In the genomic region with DNA sequence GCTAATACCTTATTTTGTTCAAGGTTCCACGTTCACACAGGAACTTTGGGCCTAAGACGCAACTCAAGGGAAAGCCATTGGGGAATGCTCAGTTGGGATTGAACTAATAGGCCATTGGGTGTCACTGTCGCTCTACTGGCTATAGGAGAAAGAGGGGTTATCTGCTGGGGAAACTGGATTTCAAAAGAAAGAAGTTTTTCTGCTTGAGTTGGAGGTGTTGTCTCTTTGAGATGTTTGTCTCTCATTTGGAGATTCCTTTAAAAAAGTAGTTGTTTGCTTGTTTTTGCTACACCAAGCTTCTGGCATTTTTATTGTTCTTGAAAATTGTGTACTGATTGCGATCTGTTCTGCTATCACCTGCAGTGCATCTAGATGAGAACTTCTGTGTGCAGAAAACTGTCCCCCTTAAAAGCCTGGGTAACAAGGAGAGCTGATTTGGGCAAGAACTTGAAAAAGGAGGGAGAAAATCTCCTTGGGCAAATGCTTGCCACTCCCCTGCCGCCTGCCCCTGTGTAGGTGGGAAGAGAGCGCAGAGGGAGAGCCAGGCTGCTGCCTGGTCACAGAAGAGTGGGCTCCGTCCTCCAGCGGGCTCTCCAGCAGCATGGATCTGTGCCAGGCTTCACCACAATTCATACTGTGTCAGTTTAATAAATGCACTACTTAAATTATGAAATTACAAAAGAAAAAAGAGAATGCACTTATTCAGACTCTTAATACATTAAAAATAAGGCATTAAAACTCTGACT, we compare ENCODE assay signal across 1 cellular context.
TF ChIP-seq lines count a peak whose summit lies in the region.

No MANE protein-coding gene starts in this region.

TF ChIP-seq in GM23338, 12 proteins besides CTCF, POLR2A, EP300 and RAD21 (continued from another document):
- TF ChIP-seq, protein P1, sequence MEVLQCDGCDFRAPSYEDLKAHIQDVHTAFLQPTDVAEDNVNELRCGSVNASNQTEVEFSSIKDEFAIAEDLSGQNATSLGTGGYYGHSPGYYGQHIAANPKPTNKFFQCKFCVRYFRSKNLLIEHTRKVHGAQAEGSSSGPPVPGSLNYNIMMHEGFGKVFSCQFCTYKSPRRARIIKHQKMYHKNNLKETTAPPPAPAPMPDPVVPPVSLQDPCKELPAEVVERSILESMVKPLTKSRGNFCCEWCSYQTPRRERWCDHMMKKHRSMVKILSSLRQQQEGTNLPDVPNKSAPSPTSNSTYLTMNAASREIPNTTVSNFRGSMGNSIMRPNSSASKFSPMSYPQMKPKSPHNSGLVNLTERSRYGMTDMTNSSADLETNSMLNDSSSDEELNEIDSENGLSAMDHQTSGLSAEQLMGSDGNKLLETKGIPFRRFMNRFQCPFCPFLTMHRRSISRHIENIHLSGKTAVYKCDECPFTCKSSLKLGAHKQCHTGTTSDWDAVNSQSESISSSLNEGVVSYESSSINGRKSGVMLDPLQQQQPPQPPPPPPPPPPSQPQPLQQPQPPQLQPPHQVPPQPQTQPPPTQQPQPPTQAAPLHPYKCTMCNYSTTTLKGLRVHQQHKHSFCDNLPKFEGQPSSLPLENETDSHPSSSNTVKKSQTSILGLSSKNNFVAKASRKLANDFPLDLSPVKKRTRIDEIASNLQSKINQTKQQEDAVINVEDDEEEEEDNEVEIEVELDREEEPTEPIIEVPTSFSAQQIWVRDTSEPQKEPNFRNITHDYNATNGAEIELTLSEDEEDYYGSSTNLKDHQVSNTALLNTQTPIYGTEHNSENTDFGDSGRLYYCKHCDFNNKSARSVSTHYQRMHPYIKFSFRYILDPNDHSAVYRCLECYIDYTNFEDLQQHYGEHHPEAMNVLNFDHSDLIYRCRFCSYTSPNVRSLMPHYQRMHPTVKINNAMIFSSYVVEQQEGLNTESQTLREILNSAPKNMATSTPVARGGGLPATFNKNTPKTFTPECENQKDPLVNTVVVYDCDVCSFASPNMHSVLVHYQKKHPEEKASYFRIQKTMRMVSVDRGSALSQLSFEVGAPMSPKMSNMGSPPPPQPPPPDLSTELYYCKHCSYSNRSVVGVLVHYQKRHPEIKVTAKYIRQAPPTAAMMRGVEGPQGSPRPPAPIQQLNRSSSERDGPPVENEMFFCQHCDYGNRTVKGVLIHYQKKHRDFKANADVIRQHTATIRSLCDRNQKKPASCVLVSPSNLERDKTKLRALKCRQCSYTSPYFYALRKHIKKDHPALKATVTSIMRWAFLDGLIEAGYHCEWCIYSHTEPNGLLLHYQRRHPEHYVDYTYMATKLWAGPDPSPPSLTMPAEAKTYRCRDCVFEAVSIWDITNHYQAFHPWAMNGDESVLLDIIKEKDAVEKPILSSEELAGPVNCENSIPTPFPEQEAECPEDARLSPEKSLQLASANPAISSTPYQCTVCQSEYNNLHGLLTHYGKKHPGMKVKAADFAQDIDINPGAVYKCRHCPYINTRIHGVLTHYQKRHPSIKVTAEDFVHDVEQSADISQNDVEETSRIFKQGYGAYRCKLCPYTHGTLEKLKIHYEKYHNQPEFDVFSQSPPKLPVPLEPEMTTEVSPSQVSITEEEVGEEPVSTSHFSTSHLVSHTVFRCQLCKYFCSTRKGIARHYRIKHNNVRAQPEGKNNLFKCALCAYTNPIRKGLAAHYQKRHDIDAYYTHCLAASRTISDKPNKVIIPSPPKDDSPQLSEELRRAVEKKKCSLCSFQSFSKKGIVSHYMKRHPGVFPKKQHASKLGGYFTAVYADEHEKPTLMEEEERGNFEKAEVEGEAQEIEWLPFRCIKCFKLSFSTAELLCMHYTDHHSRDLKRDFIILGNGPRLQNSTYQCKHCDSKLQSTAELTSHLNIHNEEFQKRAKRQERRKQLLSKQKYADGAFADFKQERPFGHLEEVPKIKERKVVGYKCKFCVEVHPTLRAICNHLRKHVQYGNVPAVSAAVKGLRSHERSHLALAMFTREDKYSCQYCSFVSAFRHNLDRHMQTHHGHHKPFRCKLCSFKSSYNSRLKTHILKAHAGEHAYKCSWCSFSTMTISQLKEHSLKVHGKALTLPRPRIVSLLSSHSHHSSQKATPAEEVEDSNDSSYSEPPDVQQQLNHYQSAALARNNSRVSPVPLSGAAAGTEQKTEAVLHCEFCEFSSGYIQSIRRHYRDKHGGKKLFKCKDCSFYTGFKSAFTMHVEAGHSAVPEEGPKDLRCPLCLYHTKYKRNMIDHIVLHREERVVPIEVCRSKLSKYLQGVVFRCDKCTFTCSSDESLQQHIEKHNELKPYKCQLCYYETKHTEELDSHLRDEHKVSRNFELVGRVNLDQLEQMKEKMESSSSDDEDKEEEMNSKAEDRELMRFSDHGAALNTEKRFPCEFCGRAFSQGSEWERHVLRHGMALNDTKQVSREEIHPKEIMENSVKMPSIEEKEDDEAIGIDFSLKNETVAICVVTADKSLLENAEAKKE (CRISPR knock-in tag; IDR thresholded peaks at IDR 0.05), result no peak
